In genomic region chr7:106276513-106276912, GRCh38 we compare ENCODE assay signal across 19 cellular contexts.
"Had no signal": no experiment of that assay in that cellular context is flagged by ENCODE, and none has a peak within 500 bp of the region (broad histone marks: within the 10 kb centered on the region; RNA-seq: fewer than 3 reads in every experiment).

No MANE protein-coding gene starts in this region.

- H3K4me1 ChIP-seq: breast epithelium, SJCRH30 had no signal

- H3K36me3 ChIP-seq: breast epithelium had no signal

- H3K27ac ChIP-seq: breast epithelium, Peyer's patch, RWPE1, SJCRH30, VCaP had no signal

- H3K27ac Mint-ChIP-seq: activated naive CD8-positive, alpha-beta T cell treated with anti-CD3 and anti-CD28 coated beads, Interleukin-2, amount 10 ng/mL, durations not matched to agents 7 days and 5 days had no signal

- H3K4me3 Mint-ChIP-seq: activated naive CD8-positive, alpha-beta T cell treated with anti-CD3 and anti-CD28 coated beads, Interleukin-2, amount 10 ng/mL, durations not matched to agents 7 days and 5 days had no signal

- H3K9ac ChIP-seq: SK-N-SH had no signal

- H3K4me3 ChIP-seq: breast epithelium, Peyer's patch, SJCRH30 had no signal

- H3K4me2 ChIP-seq: SK-N-SH had no signal

- H3K9me3 ChIP-seq: breast epithelium, Peyer's patch, SJCRH30, SK-N-SH had no signal

- H3K27me3 Mint-ChIP-seq: activated naive CD8-positive, alpha-beta T cell treated with anti-CD3 and anti-CD28 coated beads, Interleukin-2, amount 10 ng/mL, durations not matched to agents 7 days and 5 days had no signal

- DNase-seq: activated CD4-positive, CD25-positive, alpha-beta regulatory T cell; activated naive CD8-positive, alpha-beta T cell treated with anti-CD3 and anti-CD28 coated beads, Interleukin-2, amount 10 ng/mL, durations not matched to agents 7 days and 5 days; aorta; caudate nucleus; MM.1S; NCI-H1105; NCI-H1436 treated with DMSO at 0.1 percent for 48 hours; NCI-H187; NCI-H2081; NCI-H446; NCI-H524; Peyer's patch; Right ventricle myocardium superior; SJCRH30; SK-N-SH; T-helper 1 cell had no signal

- H3K27me3 ChIP-seq: breast epithelium, Peyer's patch, SJCRH30 had no signal

- H3K9me3 Mint-ChIP-seq: activated naive CD8-positive, alpha-beta T cell treated with anti-CD3 and anti-CD28 coated beads, Interleukin-2, amount 10 ng/mL, durations not matched to agents 7 days and 5 days had no signal
